In the genomic region with DNA sequence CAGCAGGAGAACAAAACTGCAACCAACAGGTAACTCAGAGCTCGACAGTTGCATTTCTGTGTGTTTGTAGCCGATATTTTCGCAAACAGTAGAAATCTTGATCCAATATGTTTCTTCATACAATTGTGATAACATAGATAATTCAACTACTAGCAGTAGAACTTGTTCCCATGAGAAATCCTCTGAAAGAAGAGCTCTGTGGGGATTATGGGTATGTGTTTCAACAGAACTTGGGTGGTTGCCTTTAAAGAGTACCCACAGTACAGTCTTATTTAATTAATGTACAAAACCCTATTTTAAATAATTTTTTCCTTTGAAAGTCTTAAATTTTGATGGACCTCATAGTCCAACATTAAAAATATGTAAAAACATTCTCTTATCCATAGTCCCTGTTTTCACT, we compare ENCODE assay signal across 14 cellular contexts.
A peak's percentile ranks its signal among the peaks of the same experiment; 100 is the strongest.
DNase-seq lines count a peak whose midpoint lies in the region; ATAC-seq and TF ChIP-seq lines count a peak whose summit lies in the region.
"Had no signal": no experiment of that assay in that cellular context is flagged by ENCODE, and none has a peak within 500 bp of the region (broad histone marks: within the 10 kb centered on the region; RNA-seq: fewer than 3 reads in every experiment).

No MANE protein-coding gene starts in this region.

- no peak overlapping the region for H3K14ac ChIP-seq in H9 (ENCODE audit: insufficient read depth, low read length)

- H3K23ac ChIP-seq in H9 (ENCODE audit: insufficient read length, low read depth, low read length), result no peak overlapping the region

- no peak overlapping the region for H4K91ac ChIP-seq in H9 (ENCODE audit: insufficient read length, low read depth, low read length)

- no peak overlapping the region for H3T11ph ChIP-seq in H9 (ENCODE audit: low read length)

- no peaks in the 10 kb centered on the region for H3K36me3 Mint-ChIP-seq in H9 (ENCODE audit: insufficient read depth in 1 of 3, low read depth in 3 of 3)
- H3K36me3 Mint-ChIP-seq in natural killer cell treated with Interleukin-12 subunit alpha and Interleukin-12 subunit beta and Interleukin-15 and Interleukin-18, amount 100 ng/mL, for 72 hours, result no peaks in the 10 kb centered on the region

- no peak overlapping the region for H2BK20ac ChIP-seq in H9 (ENCODE audit: low read depth, low read length, poor library complexity, severe bottlenecking)

- H3K9me3 ChIP-seq in H9 (ENCODE audit: control insufficient read depth, low read depth, low read length) (no peaks in the 10 kb centered on the region), adipocyte (ENCODE audit: control insufficient read depth, low read length) (no peaks in the 10 kb centered on the region)

- H3K23me2 ChIP-seq in H9 (ENCODE audit: insufficient read length, low read depth, low read length, poor library complexity, severe bottlenecking), result no peaks in the 10 kb centered on the region

- no peak overlapping the region for H3K27ac ChIP-seq in H9 (ENCODE audit: insufficient read length, low read depth, low read length)

- H3K27me3 Mint-ChIP-seq in H9 (ENCODE audit: low read depth), result no peaks in the 10 kb centered on the region
- H3K27me3 Mint-ChIP-seq in natural killer cell treated with Interleukin-12 subunit alpha and Interleukin-12 subunit beta and Interleukin-15 and Interleukin-18, amount 100 ng/mL, for 72 hours, result peaks cover 6 to 7% of the 10 kb centered on the region in 2 donors
- H3K27me3 Mint-ChIP-seq: B cell; CD4-positive, alpha-beta T cell had no signal

- H3K4me3 ChIP-seq in adipocyte (ENCODE audit: low read length), result peak overlapping the region; percentile 13

- no peak overlapping the region for H3K18ac ChIP-seq in H9 (ENCODE audit: insufficient read length, low read depth, low read length)

- 0 out of 7 replicates have a peak overlapping the region, but pooled peaks of 2 of the 3 experiments have one; percentile 7 to 85 for H3K27ac Mint-ChIP-seq in H9
- no peak overlapping the region for H3K27ac Mint-ChIP-seq in natural killer cell treated with Interleukin-12 subunit alpha and Interleukin-12 subunit beta and Interleukin-15 and Interleukin-18, amount 100 ng/mL, for 72 hours
- H3K27ac Mint-ChIP-seq: B cell; CD4-positive, alpha-beta T cell had no signal

- H3K27me3 ChIP-seq in H9 (ENCODE audit: insufficient read depth, low read length), result no peaks in the 10 kb centered on the region
- H3K27me3 ChIP-seq in adipocyte (replicated peaks; ENCODE audit: control insufficient read depth, insufficient read depth, low read length), result no peaks in the 10 kb centered on the region

- peaks cover 3% of the 10 kb centered on the region; the same call in 1 of the 2 replicates for H3K4me1 ChIP-seq in H9 (ENCODE audit: insufficient read depth, low read length)
- H3K4me1 ChIP-seq in adipocyte (ENCODE audit: control insufficient read depth, insufficient read depth, low read length), result peaks cover 8% of the 10 kb centered on the region

- no peak overlapping the region for H4K8ac ChIP-seq in H9 (replicated peaks; ENCODE audit: insufficient read length, low read depth, low read length)

- H3K4me1 Mint-ChIP-seq in H9, result peaks cover 21 to 25% of the 10 kb centered on the region in 2 experiments
- no peaks in the 10 kb centered on the region for H3K4me1 Mint-ChIP-seq in natural killer cell treated with Interleukin-12 subunit alpha and Interleukin-12 subunit beta and Interleukin-15 and Interleukin-18, amount 100 ng/mL, for 72 hours (ENCODE audit: low read depth in 2 of 2)
- H3K4me1 Mint-ChIP-seq: B cell had no signal

- no peak for ATAC-seq in natural killer cell treated with Interleukin-12 subunit alpha and Interleukin-12 subunit beta and Interleukin-15 and Interleukin-18, amount 100 ng/mL, for 72 hours
- ATAC-seq: HepG2 had no signal

- no peak overlapping the region for H2BK12ac ChIP-seq in H9 (ENCODE audit: insufficient read length, low read depth, low read length)

- H3K4me3 Mint-ChIP-seq in H9, result no peak overlapping the region
- no peak overlapping the region for H3K4me3 Mint-ChIP-seq in natural killer cell treated with Interleukin-12 subunit alpha and Interleukin-12 subunit beta and Interleukin-15 and Interleukin-18, amount 100 ng/mL, for 72 hours
- H3K4me3 Mint-ChIP-seq: B cell; CD4-positive, alpha-beta T cell had no signal

- H2BK120ac ChIP-seq in H9 (ENCODE audit: low read depth, low read length, poor library complexity, severe bottlenecking), result no peak overlapping the region

- H3K4me2 ChIP-seq in H9 (ENCODE audit: insufficient read depth, insufficient read length, low read length), result no peak overlapping the region

- H3K9ac ChIP-seq in H9 (ENCODE audit: extremely low read depth, insufficient read length, low read length) (no peak overlapping the region), adipocyte (ENCODE audit: low read length) (no peak overlapping the region)

- WGBS in H9 (ENCODE audit: extremely low coverage, insufficient read length, low lambda C conversion rate), result no CpG with 5 or more reads among the region's 3 CpGs

- H3K79me2 ChIP-seq in H9 (ENCODE audit: insufficient read depth, low read length), result peaks cover 2% of the 10 kb centered on the region; the same call in 1 of the 2 replicates

- H2BK5ac ChIP-seq in H9 (ENCODE audit: insufficient read length, low read length), result no peak overlapping the region

- no peak for TF ChIP-seq CTCF in H9 (conservative IDR thresholded peaks at IDR 0.05)
- no peak for TF ChIP-seq CTCF in GM20000 (IDR thresholded peaks at IDR 0.05; ENCODE audit: extremely low read depth, missing control alignments)

- no peak overlapping the region for H2BK15ac ChIP-seq in H9 (ENCODE audit: low read depth, low read length)

- H3K4ac ChIP-seq in H9 (ENCODE audit: low read depth, low read length), result no peak overlapping the region

- DNase-seq in H9 (no peak), adipocyte (ENCODE audit: low read depth) (peak; percentile 34), fibroblast of gingiva (ENCODE audit: low read depth) (peak; percentile 59), NCI-H2107 (lab: John Stamatoyannopoulos, UW) (no peak), GM20000 (ENCODE audit: low spot score) (no peak)
- DNase-seq in natural killer cell treated with Interleukin-12 subunit alpha and Interleukin-12 subunit beta and Interleukin-15 and Interleukin-18, amount 100 ng/mL, for 72 hours (ENCODE audit: low spot score), result no peak
- no peak for DNase-seq in stimulated activated naive CD4-positive, alpha-beta T cell (lab: John Stamatoyannopoulos, UW)
- DNase-seq: ACHN; C1 segment of cervical spinal cord; Calu3; CD4-positive, alpha-beta T cell; DMS 273 treated with DMSO at 0.1 percent for 48 hours had no signal

- no peaks in the 10 kb centered on the region for H3K9me3 Mint-ChIP-seq in H9
- H3K9me3 Mint-ChIP-seq in natural killer cell treated with Interleukin-12 subunit alpha and Interleukin-12 subunit beta and Interleukin-15 and Interleukin-18, amount 100 ng/mL, for 72 hours, result no peaks in the 10 kb centered on the region
- H3K9me3 Mint-ChIP-seq: CD4-positive, alpha-beta T cell had no signal

- H4K20me1 ChIP-seq in H9 (ENCODE audit: control insufficient read depth, insufficient read depth, insufficient read length), result no peaks in the 10 kb centered on the region

- no peak overlapping the region for H2AK5ac ChIP-seq in H9 (ENCODE audit: insufficient read length, low read length)

- no peak overlapping the region for H4K5ac ChIP-seq in H9 (ENCODE audit: insufficient read length, low read depth, low read length)

- no peaks in the 10 kb centered on the region for H3K36me3 ChIP-seq in adipocyte (ENCODE audit: control insufficient read depth, insufficient read depth, low read length, severe bottlenecking)

- H3K79me1 ChIP-seq in H9 (ENCODE audit: insufficient read depth, low read depth, low read length, poor library complexity, severe bottlenecking), result no peaks in the 10 kb centered on the region

- H3K56ac ChIP-seq in H9 (ENCODE audit: insufficient read length, low read depth, low read length), result no peak overlapping the region

- no peak overlapping the region for H2AFZ ChIP-seq in H9 (ENCODE audit: low read length)

Comparison
In these comparisons a context has a peak if more than half of its experiments do, and no peak if none do; other contexts are left out.
1. DNase-seq: peak in adipocyte (single experiment) and fibroblast of gingiva (single experiment); none in H9 (single experiment), natural killer cell treated with Interleukin-12 subunit alpha and Interleukin-12 subunit beta and Interleukin-15 and Interleukin-18, amount 100 ng/mL, for 72 hours (single experiment), NCI-H2107 (single experiment), stimulated activated naive CD4-positive, alpha-beta T cell (0 of 6) and GM20000 (single experiment).
2. H3K27ac Mint-ChIP-seq: peak in H9 (2 of 3); none in natural killer cell treated with Interleukin-12 subunit alpha and Interleukin-12 subunit beta and Interleukin-15 and Interleukin-18, amount 100 ng/mL, for 72 hours (0 of 2).